ENCODE assay signal across 20 cellular contexts in the genomic region with DNA sequence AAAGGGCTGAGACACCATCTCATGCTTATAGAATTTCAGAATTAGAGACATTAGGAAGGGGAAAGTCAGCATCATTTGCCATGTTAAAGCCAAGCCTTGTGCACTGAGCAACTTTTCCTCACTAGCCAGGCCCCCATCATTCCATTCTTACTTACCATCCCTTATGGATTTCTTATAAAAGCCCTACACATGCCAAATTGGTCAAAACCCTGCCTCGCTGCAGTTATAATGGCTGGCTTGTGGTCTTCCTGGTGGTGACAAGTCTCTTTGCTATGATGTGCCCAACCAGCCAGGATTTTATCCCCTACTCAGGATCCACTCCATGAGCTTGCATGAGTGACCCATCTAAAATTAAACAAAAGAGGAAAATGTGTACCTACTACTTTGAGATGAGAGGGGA.
"Had no signal": no experiment of that assay in that cellular context is flagged by ENCODE, and none has a peak within 500 bp of the region (broad histone marks: within the 10 kb centered on the region; RNA-seq: fewer than 3 reads in every experiment).

No MANE protein-coding gene starts in this region.

- H2AFZ ChIP-seq: neural progenitor cell had no signal

- H3K4me2 ChIP-seq: neural progenitor cell, smooth muscle cell had no signal

- H3K27me3 ChIP-seq: dorsolateral prefrontal cortex, foreskin keratinocyte, neural progenitor cell, pancreas, testis, tibial nerve, upper lobe of right lung had no signal

- H3K36me3 ChIP-seq: left ventricle myocardium inferior, neural progenitor cell, pancreas, tibial nerve, upper lobe of right lung had no signal

- H3K27ac ChIP-seq: dorsolateral prefrontal cortex, foreskin keratinocyte, left ventricle myocardium inferior, neural progenitor cell, pancreas, testis, tibial nerve, upper lobe of right lung had no signal

- H3K4me1 ChIP-seq: foreskin keratinocyte, left ventricle myocardium inferior, neural progenitor cell, pancreas, testis, tibial nerve, upper lobe of right lung had no signal

- H3K4me3 ChIP-seq: dorsolateral prefrontal cortex, left ventricle myocardium inferior, lung, neural progenitor cell, pancreas, smooth muscle cell, testis, tibial nerve, upper lobe of right lung had no signal

- H3K9me3 ChIP-seq: left ventricle myocardium inferior, pancreas, testis, tibial nerve, upper lobe of right lung had no signal

- DNase-seq: cortex of kidney; dorsolateral prefrontal cortex; effector CD8-positive, alpha-beta T cell; foreskin keratinocyte; kidney; left cardiac atrium; left ventricle myocardium inferior; mesenchymal stem cell; midbrain; nucleus accumbens; pancreas; right cardiac atrium; stimulated activated CD4-positive, alpha-beta T cell treated with anti-CD3 and anti-CD28 coated beads, Interleukin-2, amount 100 ng/mL, for 48 hours; stimulated activated CD8-positive, alpha-beta memory T cell treated with anti-CD3 and anti-CD28 coated beads, Interleukin-4, amount 100 ng/mL, for 48 hours; testis; upper lobe of right lung had no signal

- H3K9ac ChIP-seq: neural progenitor cell had no signal
